8 cellular contexts compared by ENCODE assay signal in genomic region chr2:89237783-89238182, GRCh38.
DNase-seq lines count a peak whose midpoint lies in the region; ATAC-seq, FAIRE-seq and TF ChIP-seq lines count a peak whose summit lies in the region.
"Not testable (repeated sequence)": the region's sequence is repeated elsewhere in the genome, so short reads cannot be mapped to it uniquely, and the experiment has no call there.

No MANE protein-coding gene starts in this region.

- H3K27ac ChIP-seq in left lung, result not testable (repeated sequence)

- intact Hi-C loops in left lung (cut with DNase I); mucosa of descending colon (cut with DNase I, micrococcal nuclease): not testable (repeated sequence)

- not testable (repeated sequence) for TF ChIP-seq CTCF in bronchial epithelial cell (IDR thresholded peaks at IDR 0.05; ENCODE audit: insufficient read depth, low read length, severe bottlenecking); left lung (IDR thresholded peaks at IDR 0.05); mucosa of descending colon (IDR thresholded peaks at IDR 0.05)

- H3K36me3 ChIP-seq in bronchial epithelial cell (ENCODE audit: control insufficient read depth, insufficient read depth, low read length); left lung; mucosa of descending colon (ENCODE audit: low read depth): not testable (repeated sequence)

- not testable (repeated sequence) for H3K9me3 ChIP-seq in left lung, mucosa of descending colon

- peak; percentile 16 for FAIRE-seq in A204.1 (lab: Jason Lieb, UNC)
- FAIRE-seq in GM12892 (lab: Jason Lieb, UNC), result peak; percentile 81
- peak; percentile 50 for FAIRE-seq in bronchial epithelial cell (lab: Jason Lieb, UNC)
- peak; percentile 69 for FAIRE-seq in urothelium cell line (lab: Jason Lieb, UNC)

- not testable (repeated sequence) for H3K4me3 ChIP-seq in bronchial epithelial cell (ENCODE audit: low read depth, low read length); left lung; mucosa of descending colon

- not testable (repeated sequence) for TF ChIP-seq POLR2A in GM12892 (IDR thresholded peaks at IDR 0.05; ENCODE audit: low read depth, low read length)

- not testable (repeated sequence) for H3K4me1 ChIP-seq in left lung; mucosa of descending colon (ENCODE audit: low read depth)

- ATAC-seq in HG03175 (IDR thresholded peaks at IDR 0.05; ENCODE audit: unreplicated experiment) (peak; percentile 52), SK-N-SH treated with all-trans-retinoic acid at 6 μM for 48 hours (peak; percentile 89), left lung (peak; percentile 57), mucosa of descending colon (peak; percentile 60)

- H3K27me3 ChIP-seq in bronchial epithelial cell (ENCODE audit: control insufficient read depth, insufficient read depth, low read length); left lung: not testable (repeated sequence)

- not testable (repeated sequence) for DNase-seq in GM12892 (ENCODE audit: insufficient read length); bronchial epithelial cell (ENCODE audit: low read depth); left lung; mucosa of descending colon; urothelium cell line (ENCODE audit: low spot score)
